13 cellular contexts compared by ENCODE assay signal in genomic region chr3:56926513-56927282, GRCh38.
DNase-seq lines count a peak whose midpoint lies in the region; ATAC-seq and TF ChIP-seq lines count a peak whose summit lies in the region.
"Had no signal": no experiment of that assay in that cellular context is flagged by ENCODE, and none has a peak within 500 bp of the region (broad histone marks: within the 10 kb centered on the region; RNA-seq: fewer than 3 reads in every experiment).

No MANE protein-coding gene starts in this region.

- no peaks in the 10 kb centered on the region for H3K36me3 ChIP-seq in aorta (ENCODE audit: control insufficient read depth in 1 of 2, insufficient read depth in 2 of 2, low read length in 1 of 2)
- H3K36me3 ChIP-seq: breast epithelium had no signal

- H3K4me1 Mint-ChIP-seq in stimulated activated naive CD8-positive, alpha-beta T cell treated with anti-CD3 and anti-CD28 coated beads, Interleukin-15, Interleukin-2, amounts not matched to agents 100 ng/mL and 50 ng/mL, for 24 hours (ENCODE audit: low read depth): peaks cover 93% of the 10 kb centered on the region
- H3K4me1 Mint-ChIP-seq in stimulated activated naive CD8-positive, alpha-beta T cell treated with anti-CD3 and anti-CD28 coated beads, Interleukin-15, amount 100 ng/mL, for 72 hours: peaks cover 85% of the 10 kb centered on the region
- H3K4me1 Mint-ChIP-seq in nephron progenitor cell: peaks cover 57% of the 10 kb centered on the region

- DNase-seq in stimulated activated naive CD8-positive, alpha-beta T cell treated with anti-CD3 and anti-CD28 coated beads, Interleukin-15, amount 100 ng/mL, for 72 hours: no peak
- peak; percentile 93 for DNase-seq in astrocyte of the hippocampus (ENCODE audit: low read depth, low spot score)
- DNase-seq in kidney tubule cell (ENCODE audit: low spot score): peak; percentile 92
- peak; percentile 57 to 78 for DNase-seq in aorta
- DNase-seq in nephron progenitor cell: no peak
- DNase-seq: activated CD4-positive, alpha-beta memory T cell treated with anti-CD3 and anti-CD28 coated beads for 36 hours; NCI-H1694; occipital lobe; SHP77 had no signal

- no peaks in the 10 kb centered on the region for H3K9me3 ChIP-seq in aorta (ENCODE audit: control insufficient read depth, low read length)
- H3K9me3 ChIP-seq: breast epithelium had no signal

- H3K27ac Mint-ChIP-seq in stimulated activated naive CD8-positive, alpha-beta T cell treated with anti-CD3 and anti-CD28 coated beads, Interleukin-15, Interleukin-2, amounts not matched to agents 100 ng/mL and 50 ng/mL, for 24 hours: peak overlapping the region; percentile 45
- H3K27ac Mint-ChIP-seq in stimulated activated naive CD8-positive, alpha-beta T cell treated with anti-CD3 and anti-CD28 coated beads, Interleukin-15, amount 100 ng/mL, for 72 hours: no peak overlapping the region
- no peak overlapping the region for H3K27ac Mint-ChIP-seq in nephron progenitor cell
- H3K27ac Mint-ChIP-seq: activated CD4-positive, alpha-beta memory T cell treated with anti-CD3 and anti-CD28 coated beads for 36 hours had no signal

- intact Hi-C loops in aorta (cut with DNase I): no loop called here

- no peaks in the 10 kb centered on the region for H3K9me3 Mint-ChIP-seq in stimulated activated naive CD8-positive, alpha-beta T cell treated with anti-CD3 and anti-CD28 coated beads, Interleukin-15, Interleukin-2, amounts not matched to agents 100 ng/mL and 50 ng/mL, for 24 hours
- no peaks in the 10 kb centered on the region for H3K9me3 Mint-ChIP-seq in stimulated activated naive CD8-positive, alpha-beta T cell treated with anti-CD3 and anti-CD28 coated beads, Interleukin-15, amount 100 ng/mL, for 72 hours
- H3K9me3 Mint-ChIP-seq in nephron progenitor cell: no peaks in the 10 kb centered on the region
- H3K9me3 Mint-ChIP-seq: activated CD4-positive, alpha-beta memory T cell treated with anti-CD3 and anti-CD28 coated beads for 36 hours had no signal

- H3K27me3 ChIP-seq in aorta (ENCODE audit: control insufficient read depth in 1 of 2, insufficient read depth in 2 of 2, low read length in 1 of 2): no peaks in the 10 kb centered on the region
- H3K27me3 ChIP-seq: breast epithelium had no signal

- H3K27me3 Mint-ChIP-seq in stimulated activated naive CD8-positive, alpha-beta T cell treated with anti-CD3 and anti-CD28 coated beads, Interleukin-15, Interleukin-2, amounts not matched to agents 100 ng/mL and 50 ng/mL, for 24 hours: no peaks in the 10 kb centered on the region
- no peaks in the 10 kb centered on the region for H3K27me3 Mint-ChIP-seq in stimulated activated naive CD8-positive, alpha-beta T cell treated with anti-CD3 and anti-CD28 coated beads, Interleukin-15, amount 100 ng/mL, for 72 hours
- H3K27me3 Mint-ChIP-seq in nephron progenitor cell (ENCODE audit: low read depth, poor library complexity): peaks cover 4% of the 10 kb centered on the region
- H3K27me3 Mint-ChIP-seq: activated CD4-positive, alpha-beta memory T cell treated with anti-CD3 and anti-CD28 coated beads for 36 hours had no signal

- H3K4me3 Mint-ChIP-seq in stimulated activated naive CD8-positive, alpha-beta T cell treated with anti-CD3 and anti-CD28 coated beads, Interleukin-15, Interleukin-2, amounts not matched to agents 100 ng/mL and 50 ng/mL, for 24 hours: no peak overlapping the region
- no peak overlapping the region for H3K4me3 Mint-ChIP-seq in stimulated activated naive CD8-positive, alpha-beta T cell treated with anti-CD3 and anti-CD28 coated beads, Interleukin-15, amount 100 ng/mL, for 72 hours
- H3K4me3 Mint-ChIP-seq in nephron progenitor cell: no peak overlapping the region
- H3K4me3 Mint-ChIP-seq: activated CD4-positive, alpha-beta memory T cell treated with anti-CD3 and anti-CD28 coated beads for 36 hours had no signal

- H3K4me3 ChIP-seq in aorta (ENCODE audit: low read length in 2 of 2): no peak overlapping the region
- H3K4me3 ChIP-seq: breast epithelium had no signal

- TF ChIP-seq CTCF in nephron progenitor cell (IDR thresholded peaks at IDR 0.05): no peak

- peaks cover 0 to 2% of the 10 kb centered on the region in 2 donors for H3K4me1 ChIP-seq in aorta (ENCODE audit: control insufficient read depth in 1 of 2, insufficient read depth in 2 of 2, low read length in 2 of 2)
- H3K4me1 ChIP-seq: breast epithelium had no signal

- H3K27ac ChIP-seq in aorta (ENCODE audit: low read depth in 1 of 2, low read length in 2 of 2): peak overlapping the region in 1 of 2 donors; percentile 11
- H3K27ac ChIP-seq: breast epithelium had no signal

- H3K36me3 Mint-ChIP-seq in stimulated activated naive CD8-positive, alpha-beta T cell treated with anti-CD3 and anti-CD28 coated beads, Interleukin-15, Interleukin-2, amounts not matched to agents 100 ng/mL and 50 ng/mL, for 24 hours (ENCODE audit: low read depth): peaks cover under 1% of the 10 kb centered on the region
- no peaks in the 10 kb centered on the region for H3K36me3 Mint-ChIP-seq in nephron progenitor cell (ENCODE audit: low read depth)
- H3K36me3 Mint-ChIP-seq: activated CD4-positive, alpha-beta memory T cell treated with anti-CD3 and anti-CD28 coated beads for 36 hours had no signal

- 44 to 52% methylated on average over 3 of the region's 3 CpGs for WGBS in aorta, 2 donors

- ATAC-seq in stimulated activated naive CD8-positive, alpha-beta T cell treated with anti-CD3 and anti-CD28 coated beads, Interleukin-15, amount 100 ng/mL, for 72 hours: no peak
- peak; percentile 49 for ATAC-seq in aorta (ENCODE audit: low FRiP score)
- no peak for ATAC-seq in HG02973 (IDR thresholded peaks at IDR 0.05; ENCODE audit: unreplicated experiment)
- ATAC-seq in GM21717 (IDR thresholded peaks at IDR 0.05; ENCODE audit: unreplicated experiment): no peak

Comparison
In these comparisons a context has a peak if more than half of its experiments do, and no peak if none do; other contexts are left out.
1. DNase-seq: peak in astrocyte of the hippocampus (single experiment), kidney tubule cell (single experiment) and aorta (2 of 2); none in stimulated activated naive CD8-positive, alpha-beta T cell treated with anti-CD3 and anti-CD28 coated beads, Interleukin-15, amount 100 ng/mL, for 72 hours (0 of 2) and nephron progenitor cell (single experiment).